Comparison of ENCODE assay signal across 8 cellular contexts in genomic region chr18:46622999-46623398, GRCh38. TPM values are rescaled to one million over a fixed set of nuclear protein-coding genes. Genes with fewer than 3 reads are reported as not detected.
DNase-seq lines count a peak whose midpoint lies in the region; ATAC-seq and TF ChIP-seq lines count a peak whose summit lies in the region.

No MANE protein-coding gene starts in this region.

- no peak overlapping the region for H3K4me3 ChIP-seq in BLaER1 treated with 17β-estradiol and CSF1 and Interleukin-3, amounts not matched to agents 10 nM and 100 nM
- H3K4me3 ChIP-seq in foreskin fibroblast (ENCODE audit: low read depth in 1 of 2, low read length in 2 of 2) (no peak overlapping the region), sigmoid colon (no peak overlapping the region)

- no peaks in the 10 kb centered on the region for H3K9me3 ChIP-seq in BLaER1 treated with 17β-estradiol and CSF1 and Interleukin-3, amounts not matched to agents 10 nM and 100 nM (replicated peaks in 1 of 11)
- H3K9me3 ChIP-seq in sigmoid colon: no peaks in the 10 kb centered on the region

- WGBS in sigmoid colon, 2 donors: 75 to 87% methylated on average over 3 of the region's 3 CpGs

- H3K27ac ChIP-seq in BLaER1 treated with 17β-estradiol and CSF1 and Interleukin-3, amounts not matched to agents 10 nM and 100 nM: peak overlapping the region in 9 of 11 experiments; percentile 43 to 72 (median 66); a peak in 18 of 22 replicates
- H3K27ac ChIP-seq in sigmoid colon: no peak overlapping the region

- peaks cover 21 to 38% (median 22%) of the 10 kb centered on the region in 10 experiments for H3K4me1 ChIP-seq in BLaER1 treated with 17β-estradiol and CSF1 and Interleukin-3, amounts not matched to agents 10 nM and 100 nM
- peaks cover 0 to 17% (median 13%) of the 10 kb centered on the region in 4 donors for H3K4me1 ChIP-seq in sigmoid colon

- no peak for TF ChIP-seq EP300 in sigmoid colon (IDR thresholded peaks at IDR 0.05)

- no peaks in the 10 kb centered on the region for H4K20me1 ChIP-seq in BLaER1 treated with 17β-estradiol and CSF1 and Interleukin-3, amounts not matched to agents 10 nM and 100 nM

- intact Hi-C loops in sigmoid colon (cut with DNase I): no loop called here

- TF ChIP-seq POLR2A in sigmoid colon (IDR thresholded peaks at IDR 0.05): no peak

- peak overlapping the region in 9 of 11 experiments; percentile 15 to 65 (median 40); a peak in 13 of 22 replicates for H3K9ac ChIP-seq in BLaER1 treated with 17β-estradiol and CSF1 and Interleukin-3, amounts not matched to agents 10 nM and 100 nM

- peak overlapping the region; percentile 68 to 91 (median 80) for H3K4me2 ChIP-seq in BLaER1 treated with 17β-estradiol and CSF1 and Interleukin-3, amounts not matched to agents 10 nM and 100 nM

- ATAC-seq in HG03139 (IDR thresholded peaks at IDR 0.05; ENCODE audit: unreplicated experiment): no peak
- ATAC-seq in HG03175 (IDR thresholded peaks at IDR 0.05; ENCODE audit: unreplicated experiment): no peak

- peak; percentile 23 for DNase-seq in H4 (ENCODE audit: low spot score)
- DNase-seq in RPMI7951 (ENCODE audit: low read depth): peak; percentile 20
- DNase-seq in foreskin fibroblast: peak; percentile 4 to 28
- DNase-seq in glomerular visceral epithelial cell (ENCODE audit: extremely low spot score): no peak
- DNase-seq in sigmoid colon: no peak

- no peaks in the 10 kb centered on the region for H3K27me3 ChIP-seq in BLaER1 treated with 17β-estradiol and CSF1 and Interleukin-3, amounts not matched to agents 10 nM and 100 nM
- no peaks in the 10 kb centered on the region for H3K27me3 ChIP-seq in sigmoid colon

- TF ChIP-seq CTCF in foreskin fibroblast (IDR thresholded peaks at IDR 0.05; ENCODE audit: low read depth, low read length): no peak
- TF ChIP-seq CTCF in sigmoid colon (IDR thresholded peaks at IDR 0.05): no peak

- no peaks in the 10 kb centered on the region for H3K36me3 ChIP-seq in BLaER1 treated with 17β-estradiol and CSF1 and Interleukin-3, amounts not matched to agents 10 nM and 100 nM
- H3K36me3 ChIP-seq in sigmoid colon: no peaks in the 10 kb centered on the region

RNA-seq across cellular contexts. Expression of gene LOXHD1, which starts 34.0 kb away (rescaled TPM):
- total RNA-seq in H4 (2014; rRNA removed; shearing (Covaris generic)): not detected in 2 replicates
- total RNA-seq in RPMI7951 (2014; rRNA removed; shearing (Covaris generic)): not detected in 2 replicates
- total RNA-seq in sigmoid colon: under 1 TPM in 2 of 4 donors, not detected in 2; 0.27 to 0.28 TPM
- polyA plus RNA-seq in sigmoid colon: under 1 TPM in 1 of 3 donors, not detected in 2; 0.06 TPM

Comparison
In these comparisons a context has a peak if more than half of its experiments do, and no peak if none do; other contexts are left out.
1. H3K27ac ChIP-seq: peak in BLaER1 treated with 17β-estradiol and CSF1 and Interleukin-3, amounts not matched to agents 10 nM and 100 nM (9 of 11); none in sigmoid colon (0 of 4).
2. DNase-seq: peak in H4 (single experiment), RPMI7951 (single experiment) and foreskin fibroblast (2 of 2); none in glomerular visceral epithelial cell (single experiment) and sigmoid colon (single experiment).